12 cellular contexts compared by ENCODE assay signal in genomic region chr21:42039911-42040351, GRCh38. TPM values are rescaled to one million over a fixed set of nuclear protein-coding genes. Genes with fewer than 3 reads are reported as not detected.
DNase-seq lines count a peak whose midpoint lies in the region; ATAC-seq and TF ChIP-seq lines count a peak whose summit lies in the region.
"Had no signal": no experiment of that assay in that cellular context is flagged by ENCODE, and none has a peak within 500 bp of the region (broad histone marks: within the 10 kb centered on the region; RNA-seq: fewer than 3 reads in every experiment).

No MANE protein-coding gene starts in this region.

- no peaks in the 10 kb centered on the region for H3K36me3 ChIP-seq in SK-N-MC (ENCODE audit: insufficient read depth, low read length)
- no peaks in the 10 kb centered on the region for H3K36me3 ChIP-seq in gastroesophageal sphincter
- H3K36me3 ChIP-seq in mesendoderm (ENCODE audit: control insufficient read depth, insufficient read depth, low read length): no peaks in the 10 kb centered on the region
- H3K36me3 ChIP-seq: neutrophil had no signal

- H3K79me2 ChIP-seq in mesendoderm (ENCODE audit: control insufficient read depth, insufficient read depth, low read length): no peaks in the 10 kb centered on the region

- H3K9me3 ChIP-seq in SK-N-MC (ENCODE audit: low read depth, low read length) (no peaks in the 10 kb centered on the region), gastroesophageal sphincter (peaks cover 0 to 4% (median 0%) of the 10 kb centered on the region in 3 donors)
- H3K9me3 ChIP-seq: neutrophil had no signal

- H3K27me3 ChIP-seq in gastroesophageal sphincter (no peaks in the 10 kb centered on the region), mesendoderm (ENCODE audit: insufficient read depth, low read length, poor library complexity) (no peaks in the 10 kb centered on the region)
- H3K27me3 ChIP-seq: neutrophil had no signal

- H3K4me3 ChIP-seq in SK-N-MC (peak overlapping the region; percentile 31; the same call in 1 of the 2 replicates), gastroesophageal sphincter (no peak overlapping the region), skeletal muscle cell (ENCODE audit: low read depth, low read length) (no peak overlapping the region), mesendoderm (ENCODE audit: low read length) (no peak overlapping the region)

- no peak for TF ChIP-seq POLR2A in gastroesophageal sphincter (IDR thresholded peaks at IDR 0.05)

- no peak overlapping the region for H4K5ac ChIP-seq in mesendoderm (ENCODE audit: low read length)

- no peak overlapping the region for H4K8ac ChIP-seq in mesendoderm (ENCODE audit: low read depth, low read length)

- H2BK120ac ChIP-seq in mesendoderm (ENCODE audit: low read depth, low read length): no peak overlapping the region

- no peaks in the 10 kb centered on the region for H3K79me1 ChIP-seq in mesendoderm (ENCODE audit: low read length)

- no peak overlapping the region for H2AK5ac ChIP-seq in mesendoderm (ENCODE audit: low read length)

- peaks cover 0 to 7% (median 0%) of the 10 kb centered on the region in 3 donors for H3K4me1 ChIP-seq in gastroesophageal sphincter
- H3K4me1 ChIP-seq in mesendoderm (ENCODE audit: control insufficient read depth, low read depth, low read length): no peaks in the 10 kb centered on the region

- H2BK15ac ChIP-seq in mesendoderm (replicated peaks; ENCODE audit: low read depth): no peak overlapping the region

- no peak for TF ChIP-seq CTCF in gastroesophageal sphincter (IDR thresholded peaks at IDR 0.05)

- DNase-seq in ELR (ENCODE audit: low read depth) (peak; percentile 83), SK-N-MC (ENCODE audit: low read depth, low spot score) (no peak), skeletal muscle cell (ENCODE audit: low read depth) (peak; percentile 64), superior temporal gyrus (ENCODE audit: extremely low spot score) (no peak), mesendoderm (no peak)
- DNase-seq: activated naive CD4-positive, alpha-beta T cell treated with anti-CD3 and anti-CD28 coated beads for 36 hours; NCI-H187 treated with DMSO at 0.1 percent for 48 hours; T-helper 2 cell had no signal

- H2BK5ac ChIP-seq in mesendoderm (ENCODE audit: low read length): no peak overlapping the region

- 20% methylated on average over 2 of the region's 12 CpGs; no CpG with 5 or more reads in 1 of the 2 donors for WGBS in gastroesophageal sphincter (ENCODE audit: low coverage in 1 of 2), 2 donors
- no CpG with 5 or more reads among the region's 12 CpGs for WGBS in mesendoderm (ENCODE audit: extremely low coverage, insufficient coverage, low lambda C conversion rate)

- H3K4me2 ChIP-seq in mesendoderm (ENCODE audit: low read length): no peak overlapping the region

- no peak for TF ChIP-seq EP300 in gastroesophageal sphincter (IDR thresholded peaks at IDR 0.05)

- ATAC-seq in gastroesophageal sphincter (peak; percentile 54), HG03354 (IDR thresholded peaks at IDR 0.05; ENCODE audit: poor library complexity, severe bottlenecking, unreplicated experiment) (no peak), HG03469 (IDR thresholded peaks at IDR 0.05; ENCODE audit: unreplicated experiment) (no peak)

- H3K9ac ChIP-seq in SK-N-MC (ENCODE audit: insufficient read length): no peak overlapping the region
- H3K9ac ChIP-seq in mesendoderm (ENCODE audit: low read length): no peak overlapping the region

- no peak overlapping the region for H3K56ac ChIP-seq in mesendoderm (ENCODE audit: low read length)

- H3K18ac ChIP-seq in mesendoderm (ENCODE audit: low read length): no peak overlapping the region

- no peak overlapping the region for H3K4ac ChIP-seq in mesendoderm (ENCODE audit: low read depth, low read length)

- H3K23ac ChIP-seq in mesendoderm (ENCODE audit: low read length): no peak overlapping the region

- H3K27ac ChIP-seq in SK-N-MC: no peak overlapping the region
- H3K27ac ChIP-seq in gastroesophageal sphincter: no peak overlapping the region
- H3K27ac ChIP-seq in mesendoderm (ENCODE audit: low read depth, low read length): no peak overlapping the region
- H3K27ac ChIP-seq: neutrophil had no signal

RNA-seq across cellular contexts. Expression of gene ZBTB21, which starts 29.8 kb away (rescaled TPM):
- total RNA-seq in gastroesophageal sphincter: 10 to 100 TPM in 2 of 4 donors, 1 to 10 TPM in 2; 6.6 to 14.1 (median 9.4) TPM
- 5.3 TPM for polyA plus RNA-seq in mesendoderm (2013, experiment 1 of 2)
- 5.8 TPM for polyA plus RNA-seq in mesendoderm (2013, experiment 2 of 2)

RNA-seq across cellular contexts. Expression of gene UMODL1, which starts 31.2 kb away (rescaled TPM):
- not detected for total RNA-seq in gastroesophageal sphincter
- polyA plus RNA-seq in mesendoderm (2013, experiment 1 of 2): 0.07 TPM
- polyA plus RNA-seq in mesendoderm (2013, experiment 2 of 2): 0.07 TPM
- total RNA-seq: activated naive CD4-positive, alpha-beta T cell treated with anti-CD3 and anti-CD28 coated beads for 36 hours had no signal

Comparison
In these comparisons a context has a peak if more than half of its experiments do, and no peak if none do; other contexts are left out.
1. DNase-seq: peak in ELR (single experiment) and skeletal muscle cell (single experiment); none in SK-N-MC (single experiment), superior temporal gyrus (single experiment) and mesendoderm (single experiment).